In genomic region chr14:61730756-61731373, GRCh38 we compare ENCODE assay signal across 8 cellular contexts. TPM values are rescaled to one million over a fixed set of nuclear protein-coding genes. Genes with fewer than 3 reads are reported as not detected.
DNase-seq lines count a peak whose midpoint lies in the region; ATAC-seq and TF ChIP-seq lines count a peak whose summit lies in the region.

No MANE protein-coding gene starts in this region.

- intact Hi-C loops in breast epithelium (cut with DNase I; ENCODE audit: low total_unique reads): loop anchor here (10.0 kb wide), 1 partner anchor 266 kb away; no protein-coding TSS in a partner anchor
- intact Hi-C loops in naive thymus-derived CD4-positive, alpha-beta T cell (cut with micrococcal nuclease): loop anchor here (1.0 to 5.0 kb wide), 10 partner anchors 12 to 462 kb away; partner anchors contain the start of gene HIF1A (in 1 of the 2)

- no peak for TF ChIP-seq POLR2A in breast epithelium (IDR thresholded peaks at IDR 0.05)

- peak overlapping the region; percentile 17 to 59 (median 45) for H3K27ac Mint-ChIP-seq in CD4-positive, CD25-positive, alpha-beta regulatory T cell
- H3K27ac Mint-ChIP-seq in naive thymus-derived CD4-positive, alpha-beta T cell: peak overlapping the region; percentile 9 to 76 (median 38)

- peak; percentile 50 for TF ChIP-seq RAD21 in Ishikawa (IDR thresholded peaks at IDR 0.05; ENCODE audit: low read depth)

- no peak for ATAC-seq in CD4-positive, CD25-positive, alpha-beta regulatory T cell (ENCODE audit: low read depth in 2 of 2)
- ATAC-seq in naive thymus-derived CD4-positive, alpha-beta T cell: peak; percentile 39
- ATAC-seq in HG02938 (IDR thresholded peaks at IDR 0.05; ENCODE audit: unreplicated experiment): no peak
- no peak for ATAC-seq in GM18517 (IDR thresholded peaks at IDR 0.05; ENCODE audit: unreplicated experiment)
- no peak for ATAC-seq in GM21390 (IDR thresholded peaks at IDR 0.05; ENCODE audit: unreplicated experiment)

- H3K27me3 ChIP-seq in CD4-positive, CD25-positive, alpha-beta regulatory T cell (ENCODE audit: control insufficient read depth, insufficient read depth, low read length): no peaks in the 10 kb centered on the region
- H3K27me3 ChIP-seq in breast epithelium: no peaks in the 10 kb centered on the region
- no peaks in the 10 kb centered on the region for H3K27me3 ChIP-seq in naive thymus-derived CD4-positive, alpha-beta T cell (ENCODE audit: control insufficient read depth in 2 of 2, insufficient read depth in 2 of 2, low read length in 2 of 2)

- CTCF ChIA-PET in naive thymus-derived CD4-positive, alpha-beta T cell (lab: Charles Lee): interaction anchor here (0.6 to 3.7 kb wide), 13 partner anchors 11 to 383 kb away, joined by 3 to 35 read pairs (median 4); no protein-coding TSS in a partner anchor

- no peaks in the 10 kb centered on the region for H3K9me3 Mint-ChIP-seq in CD4-positive, CD25-positive, alpha-beta regulatory T cell
- H3K9me3 Mint-ChIP-seq in naive thymus-derived CD4-positive, alpha-beta T cell: no peaks in the 10 kb centered on the region

- no peak for TF ChIP-seq EP300 in Ishikawa (IDR thresholded peaks at IDR 0.05; ENCODE audit: borderline replicate concordance)

- TF ChIP-seq CTCF in breast epithelium (IDR thresholded peaks at IDR 0.05): peak in 2 of 3 donors; percentile 35 to 63

- H3K4me3 Mint-ChIP-seq in CD4-positive, CD25-positive, alpha-beta regulatory T cell: no peak overlapping the region
- peak overlapping the region in 1 of 10 donors; percentile 9 for H3K4me3 Mint-ChIP-seq in naive thymus-derived CD4-positive, alpha-beta T cell

- peaks cover 54% of the 10 kb centered on the region for H3K36me3 Mint-ChIP-seq in CD4-positive, CD25-positive, alpha-beta regulatory T cell
- H3K36me3 Mint-ChIP-seq in naive thymus-derived CD4-positive, alpha-beta T cell: peaks cover 12 to 67% (median 36%) of the 10 kb centered on the region in 5 donors

- POLR2A ChIA-PET in naive thymus-derived CD4-positive, alpha-beta T cell (lab: Charles Lee): interaction anchor here (0.7 to 1.4 kb wide), 4 partner anchors 34 to 420 kb away, joined by 3 to 5 read pairs (median 4); no protein-coding TSS in a partner anchor

- no peak overlapping the region for H3K27ac ChIP-seq in CD4-positive, CD25-positive, alpha-beta regulatory T cell (ENCODE audit: insufficient read depth, low read length, poor library complexity, severe bottlenecking)
- H3K27ac ChIP-seq in breast epithelium: no peak overlapping the region
- no peak overlapping the region for H3K27ac ChIP-seq in naive thymus-derived CD4-positive, alpha-beta T cell (ENCODE audit: low read depth, low read length)

- H3K4me3 ChIP-seq in CD4-positive, CD25-positive, alpha-beta regulatory T cell (ENCODE audit: low read depth, low read length): no peak overlapping the region
- no peak overlapping the region for H3K4me3 ChIP-seq in breast epithelium
- no peak overlapping the region for H3K4me3 ChIP-seq in naive thymus-derived CD4-positive, alpha-beta T cell (ENCODE audit: low read length)

- H3K9me3 ChIP-seq in CD4-positive, CD25-positive, alpha-beta regulatory T cell (ENCODE audit: control insufficient read depth in 2 of 2, low read length in 2 of 2): no peaks in the 10 kb centered on the region
- no peaks in the 10 kb centered on the region for H3K9me3 ChIP-seq in breast epithelium
- H3K9me3 ChIP-seq in naive thymus-derived CD4-positive, alpha-beta T cell (ENCODE audit: control insufficient read depth in 2 of 3, low read length in 3 of 3): no peaks in the 10 kb centered on the region

- DNase-seq in CD4-positive, CD25-positive, alpha-beta regulatory T cell: peak in 2 of 3 donors; percentile 36 to 50
- no peak for DNase-seq in breast epithelium (ENCODE audit: low spot score in 2 of 2)
- peak in 6 of 9 donors; percentile 25 to 51 (median 46) for DNase-seq in naive thymus-derived CD4-positive, alpha-beta T cell
- no peak for DNase-seq in activated naive CD4-positive, alpha-beta T cell treated with Interleukin-2 at 50 U/mL for 16 hours

- H3K36me3 ChIP-seq in CD4-positive, CD25-positive, alpha-beta regulatory T cell (ENCODE audit: control insufficient read depth, insufficient read depth, low read length): peaks cover 73% of the 10 kb centered on the region
- H3K36me3 ChIP-seq in breast epithelium: peaks cover 10% of the 10 kb centered on the region
- peaks cover 22 to 74% (median 26%) of the 10 kb centered on the region in 3 experiments for H3K36me3 ChIP-seq in naive thymus-derived CD4-positive, alpha-beta T cell (ENCODE audit: control insufficient read depth in 2 of 3, insufficient read depth in 3 of 3, low read length in 3 of 3)

- no peaks in the 10 kb centered on the region for H3K27me3 Mint-ChIP-seq in CD4-positive, CD25-positive, alpha-beta regulatory T cell
- H3K27me3 Mint-ChIP-seq in naive thymus-derived CD4-positive, alpha-beta T cell: no peaks in the 10 kb centered on the region

- H3K4me1 ChIP-seq in CD4-positive, CD25-positive, alpha-beta regulatory T cell (ENCODE audit: control insufficient read depth, insufficient read depth, low read length, poor library complexity, severe bottlenecking): no peaks in the 10 kb centered on the region
- no peaks in the 10 kb centered on the region for H3K4me1 ChIP-seq in breast epithelium
- peaks cover 0 to 4% of the 10 kb centered on the region in 2 donors for H3K4me1 ChIP-seq in naive thymus-derived CD4-positive, alpha-beta T cell (ENCODE audit: control insufficient read depth in 2 of 2, insufficient read depth in 2 of 2, low read length in 2 of 2)

- peaks cover 20 to 28% (median 24%) of the 10 kb centered on the region in 4 donors for H3K4me1 Mint-ChIP-seq in CD4-positive, CD25-positive, alpha-beta regulatory T cell
- H3K4me1 Mint-ChIP-seq in naive thymus-derived CD4-positive, alpha-beta T cell: peaks cover 13 to 72% (median 41%) of the 10 kb centered on the region in 7 donors

TF ChIP-seq in Ishikawa, 13 proteins besides CTCF, POLR2A, EP300 and RAD21:
- TF ChIP-seq FOXM1 (IDR thresholded peaks at IDR 0.05; ENCODE audit: borderline replicate concordance, low read depth) (no peak), YY1 (IDR thresholded peaks at IDR 0.05; ENCODE audit: low read depth) (no peak)

RNA-seq across cellular contexts. Expression of gene SNAPC1, which starts 31.4 kb away (rescaled TPM):
- total RNA-seq in CD4-positive, CD25-positive, alpha-beta regulatory T cell: 3.9 TPM
- polyA plus RNA-seq in CD4-positive, CD25-positive, alpha-beta regulatory T cell: 1 to 10 TPM; 3.9 to 4.7 (median 4.2) TPM
- total RNA-seq in breast epithelium: 1 to 10 TPM; 4.6 to 9.1 (median 7.2) TPM
- total RNA-seq in naive thymus-derived CD4-positive, alpha-beta T cell: 1 to 10 TPM; 3.5 to 8.7 (median 5.1) TPM
- 1 to 10 TPM; 6.3 to 6.5 TPM for polyA plus RNA-seq in naive thymus-derived CD4-positive, alpha-beta T cell

RNA-seq across cellular contexts. Expression of gene HIF1A, which starts 35.6 kb away (rescaled TPM):
- total RNA-seq in CD4-positive, CD25-positive, alpha-beta regulatory T cell: 123 TPM
- polyA plus RNA-seq in CD4-positive, CD25-positive, alpha-beta regulatory T cell: 10 to 100 TPM; 48.2 to 62.3 (median 57.5) TPM
- total RNA-seq in breast epithelium: 100 to 1,000 TPM in 1 of 3 donors, 10 to 100 TPM in 2; 64.8 to 104 (median 92.3) TPM
- total RNA-seq in naive thymus-derived CD4-positive, alpha-beta T cell: 100 to 1,000 TPM in 4 of 5 experiments, 10 to 100 TPM in 1; 88.8 to 358 (median 143) TPM
- 10 to 100 TPM; 75.1 to 98.4 TPM for polyA plus RNA-seq in naive thymus-derived CD4-positive, alpha-beta T cell

Comparison
In these comparisons a context has a peak if more than half of its experiments do, and no peak if none do; other contexts are left out.
1. DNase-seq: peak in CD4-positive, CD25-positive, alpha-beta regulatory T cell (2 of 3) and naive thymus-derived CD4-positive, alpha-beta T cell (6 of 9); none in breast epithelium (0 of 2) and activated naive CD4-positive, alpha-beta T cell treated with Interleukin-2 at 50 U/mL for 16 hours (single experiment).